Comparison of ENCODE assay signal across 8 cellular contexts in the genomic region with DNA sequence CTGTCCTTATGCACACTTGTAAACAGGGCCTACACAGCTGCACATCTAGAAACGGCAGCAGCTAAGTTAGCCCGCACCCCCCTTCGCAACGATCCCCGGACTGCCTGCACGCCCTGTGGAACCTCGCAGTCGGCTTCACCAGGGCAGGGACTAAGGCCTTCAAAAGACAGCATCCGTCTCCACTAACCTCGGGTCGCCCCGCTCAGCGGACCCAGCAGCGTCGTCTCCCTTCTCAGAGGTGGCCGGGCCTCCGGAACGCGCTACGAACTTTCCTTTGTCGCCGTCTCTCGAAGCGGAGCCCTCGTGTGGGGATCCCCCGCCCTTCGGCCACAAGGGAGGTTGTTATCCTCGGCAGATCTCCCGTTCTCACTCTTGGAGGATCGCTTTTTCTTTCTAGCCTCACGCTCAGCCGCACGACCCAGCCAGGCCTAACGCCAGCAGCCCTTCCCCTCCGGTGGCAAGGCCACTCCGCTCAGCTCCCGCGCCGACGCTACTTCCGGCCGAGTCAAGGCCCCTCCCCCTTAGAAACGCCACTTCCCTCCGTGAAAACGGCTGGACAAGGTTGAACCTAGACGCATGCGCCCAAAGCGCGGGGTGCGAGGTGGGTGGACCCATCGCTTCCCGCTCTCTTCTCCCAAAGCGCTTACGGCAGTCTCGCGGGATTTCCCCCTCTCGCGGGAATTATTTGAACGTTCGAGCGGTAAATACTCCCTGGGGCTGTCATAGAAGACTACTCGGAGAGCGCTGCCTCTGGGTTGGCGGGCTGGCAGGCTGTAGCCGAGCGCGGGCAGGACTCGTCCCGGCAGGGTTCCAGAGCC.
DNase-seq lines count a peak whose midpoint lies in the region; ATAC-seq and FAIRE-seq lines count a peak whose summit lies in the region.

A gene (minus strand): TSS at position 498 of the 818 bp plus-strand sequence. CDS start 6,616 bp downstream, outside the sequence.
A gene with protein sequence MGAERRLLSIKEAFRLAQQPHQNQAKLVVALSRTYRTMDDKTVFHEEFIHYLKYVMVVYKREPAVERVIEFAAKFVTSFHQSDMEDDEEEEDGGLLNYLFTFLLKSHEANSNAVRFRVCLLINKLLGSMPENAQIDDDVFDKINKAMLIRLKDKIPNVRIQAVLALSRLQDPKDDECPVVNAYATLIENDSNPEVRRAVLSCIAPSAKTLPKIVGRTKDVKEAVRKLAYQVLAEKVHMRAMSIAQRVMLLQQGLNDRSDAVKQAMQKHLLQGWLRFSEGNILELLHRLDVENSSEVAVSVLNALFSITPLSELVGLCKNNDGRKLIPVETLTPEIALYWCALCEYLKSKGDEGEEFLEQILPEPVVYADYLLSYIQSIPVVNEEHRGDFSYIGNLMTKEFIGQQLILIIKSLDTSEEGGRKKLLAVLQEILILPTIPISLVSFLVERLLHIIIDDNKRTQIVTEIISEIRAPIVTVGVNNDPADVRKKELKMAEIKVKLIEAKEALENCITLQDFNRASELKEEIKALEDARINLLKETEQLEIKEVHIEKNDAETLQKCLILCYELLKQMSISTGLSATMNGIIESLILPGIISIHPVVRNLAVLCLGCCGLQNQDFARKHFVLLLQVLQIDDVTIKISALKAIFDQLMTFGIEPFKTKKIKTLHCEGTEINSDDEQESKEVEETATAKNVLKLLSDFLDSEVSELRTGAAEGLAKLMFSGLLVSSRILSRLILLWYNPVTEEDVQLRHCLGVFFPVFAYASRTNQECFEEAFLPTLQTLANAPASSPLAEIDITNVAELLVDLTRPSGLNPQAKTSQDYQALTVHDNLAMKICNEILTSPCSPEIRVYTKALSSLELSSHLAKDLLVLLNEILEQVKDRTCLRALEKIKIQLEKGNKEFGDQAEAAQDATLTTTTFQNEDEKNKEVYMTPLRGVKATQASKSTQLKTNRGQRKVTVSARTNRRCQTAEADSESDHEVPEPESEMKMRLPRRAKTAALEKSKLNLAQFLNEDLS (plus strand): TSS at position 720 of the 818 bp plus-strand sequence. CDS start 99 bp downstream, outside the sequence.

- ATAC-seq in GM21367 (IDR thresholded peaks at IDR 0.05; ENCODE audit: unreplicated experiment) = peak; percentile 84
- peak; percentile 88 for ATAC-seq in effector memory CD8-positive, alpha-beta T cell (replicated peaks)

- H3K9me3 Mint-ChIP-seq in effector memory CD8-positive, alpha-beta T cell = no peaks in the 10 kb centered on the region

- no peaks in the 10 kb centered on the region for H3K27me3 Mint-ChIP-seq in effector memory CD8-positive, alpha-beta T cell

- H3K4me3 Mint-ChIP-seq in effector memory CD8-positive, alpha-beta T cell = peak within 1 kb of the TSS; percentile 90 to 93

- peak; percentile 90 for FAIRE-seq in HTR-8/SVneo (lab: Jason Lieb, UNC)

- H3K27ac Mint-ChIP-seq in effector memory CD8-positive, alpha-beta T cell = peak within 1 kb of the TSS; percentile 97 to 98

- H3K4me1 Mint-ChIP-seq in effector memory CD8-positive, alpha-beta T cell (ENCODE audit: low read depth in 2 of 2) = peaks cover 36 to 60% of the 10 kb centered on the region in 2 donors

- DNase-seq in COLO829 (ENCODE audit: low spot score) = peak; percentile 96
- peak; percentile 96 for DNase-seq in HTR-8/SVneo (ENCODE audit: insufficient read length, low spot score)
- DNase-seq in NOMO-1 treated with dmso at 0.1 percent for 144 hours (lab: John Stamatoyannopoulos, UW; ENCODE audit: unreplicated experiment) = peak; percentile 98
- peak; percentile 96 to 98 (median 96) for DNase-seq in activated CD8-positive, alpha-beta memory T cell treated with anti-CD3 and anti-CD28 coated beads for 48 hours (ENCODE audit: low read depth in 2 of 3, low spot score in 2 of 3)
- DNase-seq in effector memory CD8-positive, alpha-beta T cell = peak; percentile 99 to 100 (median 99)
- peak; percentile 100 for DNase-seq in medulla oblongata (ENCODE audit: extremely low spot score)
- DNase-seq in stimulated activated CD8-positive, alpha-beta memory T cell treated with anti-CD3 and anti-CD28 coated beads, Interleukin-12 subunit alpha, Interleukin-12 subunit beta, amount 100 ng/mL, for 1 hour (ENCODE audit: low read depth) = peak; percentile 99

- peaks cover 15% of the 10 kb centered on the region for H3K36me3 Mint-ChIP-seq in effector memory CD8-positive, alpha-beta T cell (ENCODE audit: insufficient read depth)

Comparison
In these comparisons a context has a peak if more than half of its experiments do, and no peak if none do; other contexts are left out.
1. Peak in every context shown above with its lines: DNase-seq and ATAC-seq.